ENCODE assay signal across 2 cellular contexts in the genomic region with DNA sequence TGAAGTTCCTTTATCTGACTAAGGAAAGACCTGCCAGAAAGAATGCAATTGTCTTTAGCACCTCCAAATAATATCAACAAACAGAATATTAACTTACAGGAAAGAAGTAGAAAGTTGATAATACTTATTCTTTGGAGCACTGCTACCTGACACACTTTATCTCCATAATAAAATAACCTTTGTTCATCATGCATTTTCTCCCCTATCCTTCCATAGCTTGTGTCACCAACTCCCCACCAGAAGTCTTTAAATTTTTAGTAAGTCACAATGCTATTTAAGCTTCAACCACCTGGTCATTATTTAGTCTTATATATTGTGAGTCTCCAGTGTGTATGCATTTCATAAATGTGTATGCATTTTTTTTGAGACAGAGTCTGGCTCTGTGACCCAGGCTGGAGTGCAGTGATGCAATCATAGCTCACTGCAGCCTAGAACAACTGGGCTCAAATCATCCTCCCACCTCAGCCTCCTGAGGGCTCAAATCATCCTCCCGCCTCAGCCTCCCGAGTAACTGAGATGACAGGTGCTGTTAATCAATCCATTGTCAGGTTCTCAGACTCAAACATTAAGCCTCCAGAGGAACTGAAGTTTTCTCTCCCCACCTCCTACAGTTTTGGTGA.
TF ChIP-seq lines count a peak whose summit lies in the region.

No MANE protein-coding gene starts in this region.

TF ChIP-seq in HEK293, 187 proteins besides CTCF, POLR2A, EP300 and RAD21:
- TF ChIP-seq BCL11A (tag by site-specific recombination; IDR thresholded peaks at IDR 0.05; ENCODE audit: low read depth) (no peak), ZNF530 (tag by site-specific recombination; IDR thresholded peaks at IDR 0.05; ENCODE audit: low read depth) (peak; percentile 98)

TF ChIP-seq in GM12878, 131 proteins besides CTCF, POLR2A, EP300 and RAD21:
- TF ChIP-seq, protein P1, sequence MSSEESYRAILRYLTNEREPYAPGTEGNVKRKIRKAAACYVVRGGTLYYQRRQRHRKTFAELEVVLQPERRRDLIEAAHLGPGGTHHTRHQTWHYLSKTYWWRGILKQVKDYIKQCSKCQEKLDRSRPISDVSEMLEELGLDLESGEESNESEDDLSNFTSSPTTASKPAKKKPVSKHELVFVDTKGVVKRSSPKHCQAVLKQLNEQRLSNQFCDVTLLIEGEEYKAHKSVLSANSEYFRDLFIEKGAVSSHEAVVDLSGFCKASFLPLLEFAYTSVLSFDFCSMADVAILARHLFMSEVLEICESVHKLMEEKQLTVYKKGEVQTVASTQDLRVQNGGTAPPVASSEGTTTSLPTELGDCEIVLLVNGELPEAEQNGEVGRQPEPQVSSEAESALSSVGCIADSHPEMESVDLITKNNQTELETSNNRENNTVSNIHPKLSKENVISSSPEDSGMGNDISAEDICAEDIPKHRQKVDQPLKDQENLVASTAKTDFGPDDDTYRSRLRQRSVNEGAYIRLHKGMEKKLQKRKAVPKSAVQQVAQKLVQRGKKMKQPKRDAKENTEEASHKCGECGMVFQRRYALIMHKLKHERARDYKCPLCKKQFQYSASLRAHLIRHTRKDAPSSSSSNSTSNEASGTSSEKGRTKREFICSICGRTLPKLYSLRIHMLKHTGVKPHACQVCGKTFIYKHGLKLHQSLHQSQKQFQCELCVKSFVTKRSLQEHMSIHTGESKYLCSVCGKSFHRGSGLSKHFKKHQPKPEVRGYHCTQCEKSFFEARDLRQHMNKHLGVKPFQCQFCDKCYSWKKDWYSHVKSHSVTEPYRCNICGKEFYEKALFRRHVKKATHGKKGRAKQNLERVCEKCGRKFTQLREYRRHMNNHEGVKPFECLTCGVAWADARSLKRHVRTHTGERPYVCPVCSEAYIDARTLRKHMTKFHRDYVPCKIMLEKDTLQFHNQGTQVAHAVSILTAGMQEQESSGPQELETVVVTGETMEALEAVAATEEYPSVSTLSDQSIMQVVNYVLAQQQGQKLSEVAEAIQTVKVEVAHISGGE (CRISPR knock-in tag; IDR thresholded peaks at IDR 0.05): no peak
- TF ChIP-seq MXI1 (IDR thresholded peaks at IDR 0.05; ENCODE audit: low read depth, low read length) (no peak), SP1 (IDR thresholded peaks at IDR 0.05; ENCODE audit: low read depth, low read length) (no peak), E2F8 (IDR thresholded peaks at IDR 0.05; ENCODE audit: low read depth, partially characterized antibody) (no peak), ATF3 (IDR thresholded peaks at IDR 0.05; ENCODE audit: borderline replicate concordance, extremely low read depth, low read depth, low read length) (no peak), POLR2AphosphoS5 (IDR thresholded peaks at IDR 0.05; ENCODE audit: low read length) (no peak), HDGF (IDR thresholded peaks at IDR 0.05) (no peak), SIX5 (IDR thresholded peaks at IDR 0.05; ENCODE audit: low read depth, low read length, severe bottlenecking) (no peak), ZNF24 (IDR thresholded peaks at IDR 0.05) (no peak), MTA3 (IDR thresholded peaks at IDR 0.05; ENCODE audit: borderline replicate concordance, low read length) (no peak), BMI1 (IDR thresholded peaks at IDR 0.05; ENCODE audit: borderline replicate concordance) (no peak), ZNF207 (IDR thresholded peaks at IDR 0.05; ENCODE audit: borderline replicate concordance) (no peak), ASH2L (IDR thresholded peaks at IDR 0.05; ENCODE audit: borderline replicate concordance, low read depth) (no peak), GATAD2B (conservative IDR thresholded peaks at IDR 0.05; ENCODE audit: low read depth) (no peak), TAF1 (IDR thresholded peaks at IDR 0.05; ENCODE audit: borderline replicate concordance, low read depth, low read length) (no peak), CEBPB (IDR thresholded peaks at IDR 0.05; ENCODE audit: borderline replicate concordance in 1 of 2, low read depth in 2 of 2, low read length in 2 of 2) (no peak)
